Comparison of ENCODE assay signal across 1 cellular context in the genomic region with DNA sequence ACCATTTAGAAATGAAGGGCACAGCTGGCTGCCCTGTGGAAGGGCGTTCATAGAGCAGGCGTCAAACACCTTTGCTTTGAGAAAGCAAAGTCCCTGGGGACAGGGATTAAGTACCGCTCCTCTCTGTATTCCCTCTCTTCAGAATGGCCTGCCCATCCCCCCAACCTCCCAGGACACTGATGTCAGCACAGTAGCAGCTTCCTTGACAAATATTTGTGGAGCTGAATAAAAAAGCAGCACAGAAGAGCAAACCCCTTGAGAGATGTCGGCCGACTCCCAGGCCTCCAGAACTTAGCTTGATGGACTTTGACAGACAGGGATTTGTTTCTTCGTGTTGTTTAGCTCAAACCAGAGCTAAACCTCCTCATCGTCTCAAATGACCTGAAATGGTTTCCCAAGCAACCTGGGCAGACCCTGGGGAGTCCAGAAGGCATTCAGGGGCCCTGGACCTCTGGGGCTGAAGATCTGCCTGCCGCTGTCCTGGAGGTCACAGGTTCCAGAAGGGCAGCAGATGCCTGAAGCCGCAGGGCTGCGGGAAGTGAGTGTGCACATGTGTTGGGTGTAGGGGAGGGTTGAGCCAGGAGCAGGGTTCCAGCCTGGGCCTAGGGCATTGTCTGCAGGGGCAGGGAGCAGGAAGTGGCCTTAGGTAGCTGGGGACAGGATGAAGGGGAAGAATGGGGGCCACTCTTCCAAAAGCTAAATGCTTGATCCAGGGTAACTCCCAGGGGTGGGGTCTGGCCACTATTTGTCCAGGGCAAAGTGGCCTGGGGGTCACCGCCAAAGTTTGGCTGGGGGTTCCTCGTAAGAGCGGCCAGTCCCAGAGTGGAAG.
TF ChIP-seq lines count a peak whose summit lies in the region.

No MANE protein-coding gene starts in this region.

TF ChIP-seq in HepG2, 621 proteins besides CTCF, POLR2A, EP300 and RAD21 (continued from another document and continues in another):
- TF ChIP-seq, protein P1, sequence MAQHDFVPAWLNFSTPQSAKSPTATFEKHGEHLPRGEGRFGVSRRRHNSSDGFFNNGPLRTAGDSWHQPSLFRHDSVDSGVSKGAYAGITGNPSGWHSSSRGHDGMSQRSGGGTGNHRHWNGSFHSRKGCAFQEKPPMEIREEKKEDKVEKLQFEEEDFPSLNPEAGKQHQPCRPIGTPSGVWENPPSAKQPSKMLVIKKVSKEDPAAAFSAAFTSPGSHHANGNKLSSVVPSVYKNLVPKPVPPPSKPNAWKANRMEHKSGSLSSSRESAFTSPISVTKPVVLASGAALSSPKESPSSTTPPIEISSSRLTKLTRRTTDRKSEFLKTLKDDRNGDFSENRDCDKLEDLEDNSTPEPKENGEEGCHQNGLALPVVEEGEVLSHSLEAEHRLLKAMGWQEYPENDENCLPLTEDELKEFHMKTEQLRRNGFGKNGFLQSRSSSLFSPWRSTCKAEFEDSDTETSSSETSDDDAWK (CRISPR knock-in tag; IDR thresholded peaks at IDR 0.05): no peak
- TF ChIP-seq KMT2A (CRISPR knock-in tag; IDR thresholded peaks at IDR 0.05): peak; percentile 79
- no peak for TF ChIP-seq ZKSCAN5 (CRISPR knock-in tag; IDR thresholded peaks at IDR 0.05)
- no peak; the same call in 1 of the 2 replicates for TF ChIP-seq FOSL1 (CRISPR knock-in tag; IDR thresholded peaks at IDR 0.05; ENCODE audit: borderline replicate concordance)
- no peak for TF ChIP-seq SIN3A (IDR thresholded peaks at IDR 0.05; ENCODE audit: borderline replicate concordance, low read depth, low read length)
- TF ChIP-seq ZNF256 (CRISPR knock-in tag; conservative IDR thresholded peaks at IDR 0.05): no peak
- TF ChIP-seq ZNF441 (CRISPR knock-in tag; IDR thresholded peaks at IDR 0.05; ENCODE audit: borderline replicate concordance): no peak
- TF ChIP-seq, protein P2, sequence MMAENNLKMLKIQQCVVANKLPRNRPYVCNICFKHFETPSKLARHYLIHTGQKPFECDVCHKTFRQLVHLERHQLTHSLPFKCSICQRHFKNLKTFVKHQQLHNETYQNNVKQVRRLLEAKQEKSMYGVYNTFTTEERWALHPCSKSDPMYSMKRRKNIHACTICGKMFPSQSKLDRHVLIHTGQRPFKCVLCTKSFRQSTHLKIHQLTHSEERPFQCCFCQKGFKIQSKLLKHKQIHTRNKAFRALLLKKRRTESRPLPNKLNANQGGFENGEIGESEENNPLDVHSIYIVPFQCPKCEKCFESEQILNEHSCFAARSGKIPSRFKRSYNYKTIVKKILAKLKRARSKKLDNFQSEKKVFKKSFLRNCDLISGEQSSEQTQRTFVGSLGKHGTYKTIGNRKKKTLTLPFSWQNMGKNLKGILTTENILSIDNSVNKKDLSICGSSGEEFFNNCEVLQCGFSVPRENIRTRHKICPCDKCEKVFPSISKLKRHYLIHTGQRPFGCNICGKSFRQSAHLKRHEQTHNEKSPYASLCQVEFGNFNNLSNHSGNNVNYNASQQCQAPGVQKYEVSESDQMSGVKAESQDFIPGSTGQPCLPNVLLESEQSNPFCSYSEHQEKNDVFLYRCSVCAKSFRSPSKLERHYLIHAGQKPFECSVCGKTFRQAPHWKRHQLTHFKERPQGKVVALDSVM (CRISPR knock-in tag; IDR thresholded peaks at IDR 0.05): peak; percentile 41; the same call in 1 of the 2 replicates
- no peak; the same call in 1 of the 2 replicates for TF ChIP-seq ZNF724P (CRISPR knock-in tag; IDR thresholded peaks at IDR 0.05; ENCODE audit: borderline replicate concordance)
- TF ChIP-seq, protein P3, sequence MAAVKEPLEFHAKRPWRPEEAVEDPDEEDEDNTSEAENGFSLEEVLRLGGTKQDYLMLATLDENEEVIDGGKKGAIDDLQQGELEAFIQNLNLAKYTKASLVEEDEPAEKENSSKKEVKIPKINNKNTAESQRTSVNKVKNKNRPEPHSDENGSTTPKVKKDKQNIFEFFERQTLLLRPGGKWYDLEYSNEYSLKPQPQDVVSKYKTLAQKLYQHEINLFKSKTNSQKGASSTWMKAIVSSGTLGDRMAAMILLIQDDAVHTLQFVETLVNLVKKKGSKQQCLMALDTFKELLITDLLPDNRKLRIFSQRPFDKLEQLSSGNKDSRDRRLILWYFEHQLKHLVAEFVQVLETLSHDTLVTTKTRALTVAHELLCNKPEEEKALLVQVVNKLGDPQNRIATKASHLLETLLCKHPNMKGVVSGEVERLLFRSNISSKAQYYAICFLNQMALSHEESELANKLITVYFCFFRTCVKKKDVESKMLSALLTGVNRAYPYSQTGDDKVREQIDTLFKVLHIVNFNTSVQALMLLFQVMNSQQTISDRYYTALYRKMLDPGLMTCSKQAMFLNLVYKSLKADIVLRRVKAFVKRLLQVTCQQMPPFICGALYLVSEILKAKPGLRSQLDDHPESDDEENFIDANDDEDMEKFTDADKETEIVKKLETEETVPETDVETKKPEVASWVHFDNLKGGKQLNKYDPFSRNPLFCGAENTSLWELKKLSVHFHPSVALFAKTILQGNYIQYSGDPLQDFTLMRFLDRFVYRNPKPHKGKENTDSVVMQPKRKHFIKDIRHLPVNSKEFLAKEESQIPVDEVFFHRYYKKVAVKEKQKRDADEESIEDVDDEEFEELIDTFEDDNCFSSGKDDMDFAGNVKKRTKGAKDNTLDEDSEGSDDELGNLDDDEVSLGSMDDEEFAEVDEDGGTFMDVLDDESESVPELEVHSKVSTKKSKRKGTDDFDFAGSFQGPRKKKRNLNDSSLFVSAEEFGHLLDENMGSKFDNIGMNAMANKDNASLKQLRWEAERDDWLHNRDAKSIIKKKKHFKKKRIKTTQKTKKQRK (IDR thresholded peaks at IDR 0.05; ENCODE audit: low read length): no peak
- TF ChIP-seq, protein P4, sequence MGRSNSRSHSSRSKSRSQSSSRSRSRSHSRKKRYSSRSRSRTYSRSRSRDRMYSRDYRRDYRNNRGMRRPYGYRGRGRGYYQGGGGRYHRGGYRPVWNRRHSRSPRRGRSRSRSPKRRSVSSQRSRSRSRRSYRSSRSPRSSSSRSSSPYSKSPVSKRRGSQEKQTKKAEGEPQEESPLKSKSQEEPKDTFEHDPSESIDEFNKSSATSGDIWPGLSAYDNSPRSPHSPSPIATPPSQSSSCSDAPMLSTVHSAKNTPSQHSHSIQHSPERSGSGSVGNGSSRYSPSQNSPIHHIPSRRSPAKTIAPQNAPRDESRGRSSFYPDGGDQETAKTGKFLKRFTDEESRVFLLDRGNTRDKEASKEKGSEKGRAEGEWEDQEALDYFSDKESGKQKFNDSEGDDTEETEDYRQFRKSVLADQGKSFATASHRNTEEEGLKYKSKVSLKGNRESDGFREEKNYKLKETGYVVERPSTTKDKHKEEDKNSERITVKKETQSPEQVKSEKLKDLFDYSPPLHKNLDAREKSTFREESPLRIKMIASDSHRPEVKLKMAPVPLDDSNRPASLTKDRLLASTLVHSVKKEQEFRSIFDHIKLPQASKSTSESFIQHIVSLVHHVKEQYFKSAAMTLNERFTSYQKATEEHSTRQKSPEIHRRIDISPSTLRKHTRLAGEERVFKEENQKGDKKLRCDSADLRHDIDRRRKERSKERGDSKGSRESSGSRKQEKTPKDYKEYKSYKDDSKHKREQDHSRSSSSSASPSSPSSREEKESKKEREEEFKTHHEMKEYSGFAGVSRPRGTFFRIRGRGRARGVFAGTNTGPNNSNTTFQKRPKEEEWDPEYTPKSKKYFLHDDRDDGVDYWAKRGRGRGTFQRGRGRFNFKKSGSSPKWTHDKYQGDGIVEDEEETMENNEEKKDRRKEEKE (IDR thresholded peaks at IDR 0.05): no peak
- no peak for TF ChIP-seq PHB2 (IDR thresholded peaks at IDR 0.05; ENCODE audit: partially characterized antibody)
- TF ChIP-seq MBD4 (IDR thresholded peaks at IDR 0.05; ENCODE audit: borderline replicate concordance, low read length): no peak
- peak; percentile 44 for TF ChIP-seq MED8 (CRISPR knock-in tag; IDR thresholded peaks at IDR 0.05; ENCODE audit: insufficient replicate concordance)
- no peak for TF ChIP-seq ZFP41 (CRISPR knock-in tag; IDR thresholded peaks at IDR 0.05; ENCODE audit: borderline replicate concordance)
- TF ChIP-seq ZFP62 (CRISPR knock-in tag; IDR thresholded peaks at IDR 0.05): no peak
- TF ChIP-seq ZFP36 (IDR thresholded peaks at IDR 0.05; ENCODE audit: borderline replicate concordance, low read depth, low read length, partially characterized antibody): no peak
- TF ChIP-seq, protein P5, sequence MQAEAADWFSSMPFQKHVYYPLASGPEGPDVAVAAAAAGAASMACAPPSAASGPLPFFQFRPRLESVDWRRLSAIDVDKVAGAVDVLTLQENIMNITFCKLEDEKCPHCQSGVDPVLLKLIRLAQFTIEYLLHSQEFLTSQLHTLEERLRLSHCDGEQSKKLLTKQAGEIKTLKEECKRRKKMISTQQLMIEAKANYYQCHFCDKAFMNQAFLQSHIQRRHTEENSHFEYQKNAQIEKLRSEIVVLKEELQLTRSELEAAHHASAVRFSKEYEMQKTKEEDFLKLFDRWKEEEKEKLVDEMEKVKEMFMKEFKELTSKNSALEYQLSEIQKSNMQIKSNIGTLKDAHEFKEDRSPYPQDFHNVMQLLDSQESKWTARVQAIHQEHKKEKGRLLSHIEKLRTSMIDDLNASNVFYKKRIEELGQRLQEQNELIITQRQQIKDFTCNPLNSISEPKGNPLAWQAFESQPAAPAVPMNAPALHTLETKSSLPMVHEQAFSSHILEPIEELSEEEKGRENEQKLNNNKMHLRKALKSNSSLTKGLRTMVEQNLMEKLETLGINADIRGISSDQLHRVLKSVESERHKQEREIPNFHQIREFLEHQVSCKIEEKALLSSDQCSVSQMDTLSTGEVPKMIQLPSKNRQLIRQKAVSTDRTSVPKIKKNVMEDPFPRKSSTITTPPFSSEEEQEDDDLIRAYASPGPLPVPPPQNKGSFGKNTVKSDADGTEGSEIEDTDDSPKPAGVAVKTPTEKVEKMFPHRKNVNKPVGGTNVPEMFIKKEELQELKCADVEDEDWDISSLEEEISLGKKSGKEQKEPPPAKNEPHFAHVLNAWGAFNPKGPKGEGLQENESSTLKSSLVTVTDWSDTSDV (CRISPR knock-in tag; IDR thresholded peaks at IDR 0.05): no peak; the same call in 1 of the 2 replicates
- TF ChIP-seq ZSCAN21 (CRISPR knock-in tag; IDR thresholded peaks at IDR 0.05; ENCODE audit: borderline replicate concordance): peak; percentile 54; the same call in 1 of the 2 replicates
- peak; percentile 75; the same call in 1 of the 2 replicates for TF ChIP-seq SMAD9 (CRISPR knock-in tag; IDR thresholded peaks at IDR 0.05)
- TF ChIP-seq, protein P6, sequence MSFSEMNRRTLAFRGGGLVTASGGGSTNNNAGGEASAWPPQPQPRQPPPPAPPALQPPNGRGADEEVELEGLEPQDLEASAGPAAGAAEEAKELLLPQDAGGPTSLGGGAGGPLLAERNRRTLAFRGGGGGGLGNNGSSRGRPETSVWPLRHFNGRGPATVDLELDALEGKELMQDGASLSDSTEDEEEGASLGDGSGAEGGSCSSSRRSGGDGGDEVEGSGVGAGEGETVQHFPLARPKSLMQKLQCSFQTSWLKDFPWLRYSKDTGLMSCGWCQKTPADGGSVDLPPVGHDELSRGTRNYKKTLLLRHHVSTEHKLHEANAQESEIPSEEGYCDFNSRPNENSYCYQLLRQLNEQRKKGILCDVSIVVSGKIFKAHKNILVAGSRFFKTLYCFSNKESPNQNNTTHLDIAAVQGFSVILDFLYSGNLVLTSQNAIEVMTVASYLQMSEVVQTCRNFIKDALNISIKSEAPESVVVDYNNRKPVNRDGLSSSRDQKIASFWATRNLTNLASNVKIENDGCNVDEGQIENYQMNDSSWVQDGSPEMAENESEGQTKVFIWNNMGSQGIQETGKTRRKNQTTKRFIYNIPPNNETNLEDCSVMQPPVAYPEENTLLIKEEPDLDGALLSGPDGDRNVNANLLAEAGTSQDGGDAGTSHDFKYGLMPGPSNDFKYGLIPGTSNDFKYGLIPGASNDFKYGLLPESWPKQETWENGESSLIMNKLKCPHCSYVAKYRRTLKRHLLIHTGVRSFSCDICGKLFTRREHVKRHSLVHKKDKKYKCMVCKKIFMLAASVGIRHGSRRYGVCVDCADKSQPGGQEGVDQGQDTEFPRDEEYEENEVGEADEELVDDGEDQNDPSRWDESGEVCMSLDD (CRISPR knock-in tag; IDR thresholded peaks at IDR 0.05; ENCODE audit: borderline replicate concordance): no peak
- TF ChIP-seq ZNF12 (CRISPR knock-in tag; IDR thresholded peaks at IDR 0.05): no peak; the same call in 1 of the 2 replicates
- TF ChIP-seq CBX2 (IDR thresholded peaks at IDR 0.05; ENCODE audit: low read depth, low read length): no peak
- no peak for TF ChIP-seq CBX2 (CRISPR knock-in tag; IDR thresholded peaks at IDR 0.05; ENCODE audit: low read depth)
- no peak for TF ChIP-seq MAZ (IDR thresholded peaks at IDR 0.05; ENCODE audit: borderline replicate concordance, low read depth, low read length)
- TF ChIP-seq MAZ (CRISPR knock-in tag; IDR thresholded peaks at IDR 0.05; ENCODE audit: low read depth): no peak
- TF ChIP-seq YY1 (IDR thresholded peaks at IDR 0.05; ENCODE audit: insufficient read depth, insufficient replicate concordance, low read depth, low read length): no peak
- TF ChIP-seq, protein P7, sequence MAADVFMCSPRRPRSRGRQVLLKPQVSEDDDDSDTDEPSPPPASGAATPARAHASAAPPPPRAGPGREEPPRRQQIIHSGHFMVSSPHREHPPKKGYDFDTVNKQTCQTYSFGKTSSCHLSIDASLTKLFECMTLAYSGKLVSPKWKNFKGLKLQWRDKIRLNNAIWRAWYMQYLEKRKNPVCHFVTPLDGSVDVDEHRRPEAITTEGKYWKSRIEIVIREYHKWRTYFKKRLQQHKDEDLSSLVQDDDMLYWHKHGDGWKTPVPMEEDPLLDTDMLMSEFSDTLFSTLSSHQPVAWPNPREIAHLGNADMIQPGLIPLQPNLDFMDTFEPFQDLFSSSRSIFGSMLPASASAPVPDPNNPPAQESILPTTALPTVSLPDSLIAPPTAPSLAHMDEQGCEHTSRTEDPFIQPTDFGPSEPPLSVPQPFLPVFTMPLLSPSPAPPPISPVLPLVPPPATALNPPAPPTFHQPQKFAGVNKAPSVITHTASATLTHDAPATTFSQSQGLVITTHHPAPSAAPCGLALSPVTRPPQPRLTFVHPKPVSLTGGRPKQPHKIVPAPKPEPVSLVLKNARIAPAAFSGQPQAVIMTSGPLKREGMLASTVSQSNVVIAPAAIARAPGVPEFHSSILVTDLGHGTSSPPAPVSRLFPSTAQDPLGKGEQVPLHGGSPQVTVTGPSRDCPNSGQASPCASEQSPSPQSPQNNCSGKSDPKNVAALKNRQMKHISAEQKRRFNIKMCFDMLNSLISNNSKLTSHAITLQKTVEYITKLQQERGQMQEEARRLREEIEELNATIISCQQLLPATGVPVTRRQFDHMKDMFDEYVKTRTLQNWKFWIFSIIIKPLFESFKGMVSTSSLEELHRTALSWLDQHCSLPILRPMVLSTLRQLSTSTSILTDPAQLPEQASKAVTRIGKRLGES (CRISPR knock-in tag; IDR thresholded peaks at IDR 0.05; ENCODE audit: borderline replicate concordance): no peak
- peak; percentile 68 for TF ChIP-seq HNF4G (IDR thresholded peaks at IDR 0.05; ENCODE audit: borderline replicate concordance, low read depth, low read length)
- peak; percentile 62; the same call in 1 of the 2 replicates for TF ChIP-seq HNF4G (CRISPR knock-in tag; IDR thresholded peaks at IDR 0.05; ENCODE audit: borderline replicate concordance, low read depth)
- no peak for TF ChIP-seq HNRNPH1 (optimal IDR thresholded peaks at IDR 0.05; ENCODE audit: low read depth, low read length)
- TF ChIP-seq NFATC3 (CRISPR knock-in tag; IDR thresholded peaks at IDR 0.05): no peak; the same call in 1 of the 2 replicates
- no peak; the same call in 1 of the 2 replicates for TF ChIP-seq AHR (CRISPR knock-in tag; IDR thresholded peaks at IDR 0.05)
- no peak for TF ChIP-seq ZNF460 (CRISPR knock-in tag; IDR thresholded peaks at IDR 0.05; ENCODE audit: borderline replicate concordance)
